8 cellular contexts compared by ENCODE assay signal in genomic region chr9:96874947-96875459, GRCh38. TPM values are rescaled to one million over a fixed set of nuclear protein-coding genes. Genes with fewer than 3 reads are reported as not detected.
A peak's percentile ranks its signal among the peaks of the same experiment; 100 is the strongest.
DNase-seq lines count a peak whose midpoint lies in the region; ATAC-seq, FAIRE-seq and TF ChIP-seq lines count a peak whose summit lies in the region.

No MANE protein-coding gene starts in this region.

- H3K27ac Mint-ChIP-seq in GM23338, result no peak overlapping the region

- no peaks in the 10 kb centered on the region for H3K79me2 ChIP-seq in GM23338 (replicated peaks; ENCODE audit: insufficient read depth)

- peak overlapping the region; percentile 87 for H3K4me3 Mint-ChIP-seq in GM23338

- no peak for DNase-seq in GM23338 (ENCODE audit: low spot score)
- DNase-seq in M059J (ENCODE audit: low read depth), result peak; percentile 82
- peak; percentile 35 for DNase-seq in activated CD4-positive, alpha-beta T cell treated with anti-CD3 and anti-CD28 coated beads, Interleukin-2, amount 50 U/mL, for 1 hour
- DNase-seq in fibroblast of villous mesenchyme (ENCODE audit: low read depth), result no peak
- DNase-seq in pancreas, result peak in 4 of 6 donors; percentile 75 to 92 (median 82)
- DNase-seq in KBM-7, result no peak
- no peak for DNase-seq in tibial artery

- FAIRE-seq in pancreas (lab: Jason Lieb, UNC), result no peak

- no peaks in the 10 kb centered on the region for H3K36me3 ChIP-seq in GM23338 (ENCODE audit: insufficient read depth)
- H3K36me3 ChIP-seq in pancreas, result no peaks in the 10 kb centered on the region
- H3K36me3 ChIP-seq in tibial artery, result no peaks in the 10 kb centered on the region

- H3K9me3 ChIP-seq in pancreas (no peaks in the 10 kb centered on the region), tibial artery (peaks cover 0 to 8% (median 0%) of the 10 kb centered on the region in 3 donors)

- 5 to 9% methylated on average over 13 of the region's 13 CpGs for WGBS in pancreas, 2 donors

- peak overlapping the region; percentile 75 for H3K4me2 ChIP-seq in GM23338

- no peaks in the 10 kb centered on the region for H3F3A ChIP-seq in GM23338 (replicated peaks; ENCODE audit: low read depth)

- intact Hi-C loops in pancreas (cut with DNase I), result no loop called here
- intact Hi-C loops in tibial artery (cut with DNase I; ENCODE audit: low total_unique reads), result no loop called here

- no peaks in the 10 kb centered on the region for H4K20me1 ChIP-seq in GM23338 (replicated peaks; ENCODE audit: insufficient read depth)

- H3K4me3 ChIP-seq in GM23338 (peak overlapping the region; percentile 51), fibroblast of villous mesenchyme (ENCODE audit: low read depth, low read length) (peak overlapping the region; percentile 66), pancreas (peak overlapping the region in 3 of 4 donors; percentile 29 to 63 (median 35)), tibial artery (peak overlapping the region in 1 of 2 donors; percentile 43)

- H3K27me3 ChIP-seq in GM23338 (ENCODE audit: insufficient read depth) (peaks cover 44% of the 10 kb centered on the region), pancreas (peaks cover 0 to 17% (median 0%) of the 10 kb centered on the region in 4 donors), tibial artery (peaks cover 0 to 34% of the 10 kb centered on the region in 2 donors)

- peaks cover 16% of the 10 kb centered on the region for H3K27me3 Mint-ChIP-seq in GM23338 (ENCODE audit: insufficient read depth, low read depth, poor library complexity)

- H3K36me3 Mint-ChIP-seq in GM23338 (ENCODE audit: low read depth), result no peaks in the 10 kb centered on the region

- peak overlapping the region; percentile 25; the same call in 1 of the 2 replicates for H2AFZ ChIP-seq in GM23338

- peaks cover 11% of the 10 kb centered on the region; the same call in 2 of the 3 replicates for H3K4me1 Mint-ChIP-seq in GM23338

- no peak overlapping the region for H3K27ac ChIP-seq in GM23338 (ENCODE audit: low read depth)
- H3K27ac ChIP-seq in pancreas, result peak overlapping the region; percentile 95 to 99 (median 98)
- H3K27ac ChIP-seq in tibial artery, result no peak overlapping the region

- TF ChIP-seq CTCF in GM23338 (conservative IDR thresholded peaks at IDR 0.05; ENCODE audit: low read depth in 2 of 2) (no peak), fibroblast of villous mesenchyme (IDR thresholded peaks at IDR 0.05; ENCODE audit: insufficient read depth, low read depth, low read length) (no peak), pancreas (IDR thresholded peaks at IDR 0.05) (no peak), tibial artery (IDR thresholded peaks at IDR 0.05) (no peak)

- H3K4me1 ChIP-seq in GM23338 (ENCODE audit: insufficient read depth) (peaks cover 9% of the 10 kb centered on the region), pancreas (peaks cover 15 to 28% (median 21%) of the 10 kb centered on the region in 3 donors), tibial artery (peaks cover 0 to 12% (median 10%) of the 10 kb centered on the region in 4 donors)

- in situ Hi-C loops in KBM-7 (cut with MboI; ENCODE audit: low pct_unique_long_range_greater_than_20kb, low sequenced_read_pairs), result loop anchor here (25.0 kb wide), 3 partner anchors 237 to 737 kb away; no protein-coding TSS in a partner anchor

- ATAC-seq in GM18499 (IDR thresholded peaks at IDR 0.05; ENCODE audit: insufficient read depth, unreplicated experiment), result peak; percentile 65
- ATAC-seq in GM23338, result no peak
- peak; percentile 80 to 91 (median 90) for ATAC-seq in pancreas

- no peaks in the 10 kb centered on the region for H3K9me2 ChIP-seq in GM23338 (ENCODE audit: insufficient read depth)

- no peaks in the 10 kb centered on the region for H3K9me3 Mint-ChIP-seq in GM23338

TF ChIP-seq in GM23338, 12 proteins besides CTCF, POLR2A, EP300 and RAD21 (continues in another document):
- no peak for TF ChIP-seq CREB1 (CRISPR knock-in tag; IDR thresholded peaks at IDR 0.05; ENCODE audit: low read depth)
- no peak for TF ChIP-seq ZNF462 (CRISPR knock-in tag; IDR thresholded peaks at IDR 0.05)
- TF ChIP-seq ZNF331 (CRISPR knock-in tag; IDR thresholded peaks at IDR 0.05; ENCODE audit: low read depth), result no peak
- no peak for TF ChIP-seq JUNB (IDR thresholded peaks at IDR 0.05; ENCODE audit: unreplicated experiment)
- no peak for TF ChIP-seq ZNF114 (CRISPR knock-in tag; IDR thresholded peaks at IDR 0.05)

RNA-seq across cellular contexts. Expression of gene ZNF782, which starts 20.7 kb away (rescaled TPM):
- total RNA-seq in GM23338 (2014; rRNA removed; shearing (Covaris generic)), result 5.0 and 6.7 TPM in 2 replicates
- polyA plus RNA-seq in GM23338 (2016; fragmentation: Nextera tagmentation; extraction: Ambion mirVana) (2.1 and 2.6 TPM in 2 replicates), pancreas (1 to 10 TPM; 2.3 to 2.5 TPM)
- 2.0 and 3.9 TPM in 2 replicates for total RNA-seq in M059J (2014; rRNA removed; shearing (Covaris generic))
- total RNA-seq in fibroblast of villous mesenchyme (4.5 and 5.6 TPM in 2 replicates), pancreas (1 to 10 TPM; 3.0 to 6.8 (median 5.1) TPM)

RNA-seq across cellular contexts. Expression of gene NUTM2G, which starts 53.6 kb away (rescaled TPM):
- total RNA-seq in GM23338 (2014; rRNA removed; shearing (Covaris generic)), result 0.54 and 1.6 TPM in 2 replicates
- polyA plus RNA-seq in GM23338 (2016; fragmentation: Nextera tagmentation; extraction: Ambion mirVana), result 0.70 and 0.76 TPM in 2 replicates
- not detected in 2 replicates for total RNA-seq in M059J (2014; rRNA removed; shearing (Covaris generic))
- not detected in 2 replicates for total RNA-seq in fibroblast of villous mesenchyme
- total RNA-seq in pancreas, result not detected
- not detected for polyA plus RNA-seq in pancreas

Comparison
In these comparisons a context has a peak if more than half of its experiments do, and no peak if none do; other contexts are left out.
1. DNase-seq: peak in M059J (single experiment), activated CD4-positive, alpha-beta T cell treated with anti-CD3 and anti-CD28 coated beads, Interleukin-2, amount 50 U/mL, for 1 hour (single experiment) and pancreas (4 of 6); none in GM23338 (single experiment), fibroblast of villous mesenchyme (single experiment), KBM-7 (single experiment) and tibial artery (0 of 2).
2. H3K27ac ChIP-seq: peak in pancreas (4 of 4); none in GM23338 (single experiment) and tibial artery (0 of 2).